In genomic region chr22:25702571-25703167, GRCh38 we compare ENCODE assay signal across 15 cellular contexts. TPM values are rescaled to one million over a fixed set of nuclear protein-coding genes. Genes with fewer than 3 reads are reported as not detected.
DNase-seq lines count a peak whose midpoint lies in the region; ATAC-seq, FAIRE-seq and TF ChIP-seq lines count a peak whose summit lies in the region.
"Had no signal": no experiment of that assay in that cellular context is flagged by ENCODE, and none has a peak within 500 bp of the region (broad histone marks: within the 10 kb centered on the region; RNA-seq: fewer than 3 reads in every experiment).

No MANE protein-coding gene starts in this region.

- H3K4me1 Mint-ChIP-seq in T-helper 1 cell treated with Interleukin-12 subunit alpha and Interleukin-12 subunit beta and Interleukin-4 antibody, amounts not matched to agents 30 μg/mL and 1 μg/mL, for 36 hours (ENCODE audit: low read depth), result peaks cover 54% of the 10 kb centered on the region

- DNase-seq in DND-41, result peak; percentile 63
- DNase-seq in GM12891 (ENCODE audit: insufficient read length, low spot score), result no peak
- no peak for DNase-seq in NCI-H2196 (lab: John Stamatoyannopoulos, UW; ENCODE audit: unreplicated experiment)
- DNase-seq in cardiac septum (ENCODE audit: low spot score), result no peak
- DNase-seq: CD8-positive, alpha-beta T cell; cortex of kidney; heart left ventricle; NK-92 treated with Interleukin-12 subunit alpha and Interleukin-12 subunit beta, amount 100 ng/mL, for 24 hours; SIG-M5 had no signal

- no peaks in the 10 kb centered on the region for H3K27me3 Mint-ChIP-seq in T-helper 1 cell treated with Interleukin-12 subunit alpha and Interleukin-12 subunit beta and Interleukin-4 antibody, amounts not matched to agents 30 μg/mL and 1 μg/mL, for 36 hours (ENCODE audit: low read depth)

- H3K79me2 ChIP-seq in DND-41 (ENCODE audit: insufficient read depth, low read length), result no peaks in the 10 kb centered on the region
- H3K79me2 ChIP-seq: parathyroid adenoma had no signal

- TF ChIP-seq CTCF in DND-41 (IDR thresholded peaks at IDR 0.05; ENCODE audit: borderline replicate concordance, extremely low read depth, low read length, poor library complexity, severe bottlenecking), result no peak

- H3K4me3 ChIP-seq in DND-41 (ENCODE audit: low read depth in 1 of 2, low read length in 2 of 2), result peak overlapping the region in 1 of 2 experiments; percentile 10; a peak in 1 of 4 replicates
- H3K4me3 ChIP-seq: ascending aorta, esophagus muscularis mucosa had no signal

- no peaks in the 10 kb centered on the region for H3K9me3 Mint-ChIP-seq in T-helper 1 cell treated with Interleukin-12 subunit alpha and Interleukin-12 subunit beta and Interleukin-4 antibody, amounts not matched to agents 30 μg/mL and 1 μg/mL, for 36 hours
- H3K9me3 Mint-ChIP-seq: CD8-positive, alpha-beta T cell had no signal

- no peak for TF ChIP-seq POLR2A in GM12891 (IDR thresholded peaks at IDR 0.05; ENCODE audit: low read depth, low read length)

- H3K4me1 ChIP-seq in DND-41 (ENCODE audit: insufficient read depth, low read length), result peaks cover 14% of the 10 kb centered on the region
- H3K4me1 ChIP-seq: ascending aorta, parathyroid adenoma had no signal

- H3K36me3 Mint-ChIP-seq in T-helper 1 cell treated with Interleukin-12 subunit alpha and Interleukin-12 subunit beta and Interleukin-4 antibody, amounts not matched to agents 30 μg/mL and 1 μg/mL, for 36 hours (ENCODE audit: low read depth), result peaks cover 37% of the 10 kb centered on the region

- no peaks in the 10 kb centered on the region for H3K27me3 ChIP-seq in DND-41 (ENCODE audit: insufficient read depth, low read length, poor library complexity)
- H3K27me3 ChIP-seq: ascending aorta, esophagus muscularis mucosa, heart left ventricle had no signal

- H3K27ac ChIP-seq in DND-41 (ENCODE audit: low read length), result peak overlapping the region; percentile 49
- H3K27ac ChIP-seq: ascending aorta, esophagus muscularis mucosa, heart left ventricle, parathyroid adenoma had no signal

- intact Hi-C loops in cardiac septum (cut with DNase I), result loop anchor here (2.0 kb wide), 1 partner anchor 240 kb away; no protein-coding TSS in a partner anchor

- H3K9ac ChIP-seq in DND-41 (ENCODE audit: low read depth, low read length), result no peak overlapping the region
- H3K9ac ChIP-seq: parathyroid adenoma had no signal

- H3K9me3 ChIP-seq in DND-41 (ENCODE audit: insufficient read depth, low read length, severe bottlenecking), result no peaks in the 10 kb centered on the region
- H3K9me3 ChIP-seq: ascending aorta, esophagus muscularis mucosa, heart left ventricle had no signal

- peak overlapping the region; percentile 48; the same call in 1 of the 2 replicates for H2AFZ ChIP-seq in DND-41 (ENCODE audit: low read depth, low read length)
- H2AFZ ChIP-seq: parathyroid adenoma had no signal

- no peaks in the 10 kb centered on the region for H4K20me1 ChIP-seq in DND-41 (ENCODE audit: insufficient read depth, low read length)

- H3K36me3 ChIP-seq in DND-41 (ENCODE audit: insufficient read depth, low read length), result no peaks in the 10 kb centered on the region
- H3K36me3 ChIP-seq: ascending aorta had no signal

- peak overlapping the region; percentile 74 for H3K4me3 Mint-ChIP-seq in T-helper 1 cell treated with Interleukin-12 subunit alpha and Interleukin-12 subunit beta and Interleukin-4 antibody, amounts not matched to agents 30 μg/mL and 1 μg/mL, for 36 hours
- H3K4me3 Mint-ChIP-seq: CD8-positive, alpha-beta T cell had no signal

- peak overlapping the region; percentile 88 for H3K27ac Mint-ChIP-seq in T-helper 1 cell treated with Interleukin-12 subunit alpha and Interleukin-12 subunit beta and Interleukin-4 antibody, amounts not matched to agents 30 μg/mL and 1 μg/mL, for 36 hours
- H3K27ac Mint-ChIP-seq: CD8-positive, alpha-beta T cell had no signal

- peak overlapping the region; percentile 37; the same call in 1 of the 2 replicates for H3K4me2 ChIP-seq in DND-41 (ENCODE audit: insufficient read depth, low read length)

- ATAC-seq in DND-41 (ENCODE audit: insufficient read depth, low read depth) (peak; percentile 85), esophagus mucosa (peak; percentile 32), HG02981 (IDR thresholded peaks at IDR 0.05; ENCODE audit: unreplicated experiment) (no peak)
- ATAC-seq: CD8-positive, alpha-beta T cell had no signal

- FAIRE-seq in GM12891 (lab: Jason Lieb, UNC), result peak; percentile 23

TF ChIP-seq in GM12891, 5 proteins besides CTCF, POLR2A, EP300 and RAD21:
- TF ChIP-seq SPI1 (IDR thresholded peaks at IDR 0.05; ENCODE audit: low read depth, low read length) (peak; percentile 87), TAF1 (IDR thresholded peaks at IDR 0.05; ENCODE audit: low read depth, low read length) (no peak), PAX5 (IDR thresholded peaks at IDR 0.05; ENCODE audit: insufficient read depth, low read length, severe bottlenecking) (no peak)

RNA-seq across cellular contexts. Expression of gene MYO18B, which starts 39.3 kb away (rescaled TPM):
- 3.1 TPM for polyA plus RNA-seq in GM12891 (2012; ENCODE audit: low read depth, missing spikeins)
- total RNA-seq in esophagus mucosa (0.16 TPM), cardiac septum (254 TPM)

Comparison
In these comparisons a context has a peak if more than half of its experiments do, and no peak if none do; other contexts are left out.
1. RNA of gene MYO18B, which starts 39.3 kb away (total RNA-seq): 254 TPM in cardiac septum (single experiment); 0.16 TPM in esophagus mucosa (single experiment); every median in the first group is over 100 times any median in the second.